In genomic region chr17:34246872-34247271, GRCh38 we compare ENCODE assay signal across 22 cellular contexts. TPM values are rescaled to one million over a fixed set of nuclear protein-coding genes. Genes with fewer than 3 reads are reported as not detected.
"Had no signal": no experiment of that assay in that cellular context is flagged by ENCODE, and none has a peak within 500 bp of the region (broad histone marks: within the 10 kb centered on the region; RNA-seq: fewer than 3 reads in every experiment).

No MANE protein-coding gene starts in this region.

- H3K36me3 ChIP-seq: heart left ventricle, right lobe of liver, thoracic aorta had no signal

- H3K4me3 ChIP-seq: heart left ventricle, lung, psoas muscle, right lobe of liver, thoracic aorta had no signal

- DNase-seq: activated naive CD4-positive, alpha-beta T cell treated with anti-CD3 and anti-CD28 coated beads for 36 hours; activated naive CD8-positive, alpha-beta T cell treated with anti-CD3 and anti-CD28 coated beads, Interleukin-2, amount 50 U/mL, for 24 hours; aorta; foreskin melanocyte; heart left ventricle; immature natural killer cell; psoas muscle; right lobe of liver; stimulated activated CD4-positive, alpha-beta T cell treated with anti-CD3 and anti-CD28 coated beads, Interleukin-1b, Interleukin-23, amount 100 ng/mL, for 48 hours had no signal

- H3K27ac ChIP-seq: epithelial cell of prostate, psoas muscle, right lobe of liver had no signal

- H3K27me3 ChIP-seq: heart left ventricle, right lobe of liver had no signal

- H3K9me3 ChIP-seq: heart left ventricle, psoas muscle, right lobe of liver, thoracic aorta had no signal

RNA-seq across cellular contexts. Expression of gene CCL2, which starts 8.2 kb away (rescaled TPM):
- total RNA-seq: activated naive CD4-positive, alpha-beta T cell treated with anti-CD3 and anti-CD28 coated beads for 36 hours; activated T-helper 17 cell treated with anti-CD3 and anti-CD28 coated beads, Interleukin-2, amount 50 U/mL, for 72 hours; bronchial epithelial cell had no signal

RNA-seq across cellular contexts. Expression of gene CCL7, which starts 23.1 kb away (rescaled TPM):
- total RNA-seq: activated naive CD4-positive, alpha-beta T cell treated with anti-CD3 and anti-CD28 coated beads for 36 hours; activated T-helper 17 cell treated with anti-CD3 and anti-CD28 coated beads, Interleukin-2, amount 50 U/mL, for 72 hours; aorta; bronchial epithelial cell; cerebellum; mesothelial cell of epicardium; myocyte; neural crest cell; osteocyte; right lobe of liver; urinary bladder had no signal

RNA-seq across cellular contexts. Expression of gene CCL11, which starts 38.7 kb away (rescaled TPM):
- total RNA-seq: activated naive CD4-positive, alpha-beta T cell treated with anti-CD3 and anti-CD28 coated beads for 36 hours; activated T-helper 17 cell treated with anti-CD3 and anti-CD28 coated beads, Interleukin-2, amount 50 U/mL, for 72 hours; aorta; bronchial epithelial cell; cerebellum; dermis microvascular lymphatic vessel endothelial cell; fibroblast of lung; mesothelial cell of epicardium; myocyte; neural crest cell; osteocyte; thoracic aorta had no signal
